Comparison of ENCODE assay signal across 24 cellular contexts in the genomic region with DNA sequence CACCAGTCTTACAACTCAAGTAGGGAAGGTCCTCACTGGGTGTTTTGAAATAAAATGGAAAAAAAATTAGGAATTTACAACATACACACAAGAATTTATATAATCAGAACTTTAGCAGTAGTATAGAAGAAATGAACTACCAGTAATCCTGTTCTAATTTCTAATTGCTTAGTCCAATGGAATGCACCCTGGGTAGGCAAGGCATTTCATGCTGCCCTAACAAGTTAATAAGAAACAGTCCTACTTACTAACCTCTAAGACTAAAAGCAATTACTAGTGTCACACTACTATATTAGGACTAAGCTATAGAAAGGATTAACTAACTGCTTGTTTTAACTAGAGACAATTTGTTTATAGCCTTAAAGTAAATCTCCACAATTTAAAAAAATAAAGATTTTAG.
"Had no signal": no experiment of that assay in that cellular context is flagged by ENCODE, and none has a peak within 500 bp of the region (broad histone marks: within the 10 kb centered on the region; RNA-seq: fewer than 3 reads in every experiment).

No MANE protein-coding gene starts in this region.

- H3K4me3 ChIP-seq: colonic mucosa, dorsolateral prefrontal cortex, gastrocnemius medialis, hepatocyte, left ventricle myocardium inferior, lung, neural progenitor cell, spleen, testis, transverse colon had no signal

- H3K9ac ChIP-seq: neural progenitor cell had no signal

- H3K27me3 ChIP-seq: colonic mucosa, dorsolateral prefrontal cortex, gastrocnemius medialis, hepatocyte, neural progenitor cell, spleen, testis, transverse colon had no signal

- H3K36me3 ChIP-seq: colonic mucosa, neural progenitor cell had no signal

- ATAC-seq: activated CD8-positive, alpha-beta T cell treated with anti-CD3 and anti-CD28 coated beads, Interleukin-2, amount 10 ng/mL, durations not matched to agents 7 days and 5 days; activated naive CD4-positive, alpha-beta T cell treated with anti-CD3 and anti-CD28 coated beads, Interleukin-2, amount 50 U/mL, for 72 hours; activated T-cell treated with anti-CD3 and anti-CD28 coated beads, Interleukin-2, amount 50 U/mL, for 72 hours; esophagus mucosa; gastrocnemius medialis; natural killer cell; right cardiac atrium; stimulated activated naive CD8-positive, alpha-beta T cell treated with anti-CD3 and anti-CD28 coated beads, Interleukin-15, Interleukin-2, amounts not matched to agents 100 U/mL and 50 U/mL, for 24 hours had no signal

- DNase-seq: activated B cell treated with CpG ODN at 0.5 μM for 24 hours; activated CD8-positive, alpha-beta T cell treated with anti-CD3 and anti-CD28 coated beads, Interleukin-2, amount 10 ng/mL, durations not matched to agents 7 days and 5 days; activated naive CD4-positive, alpha-beta T cell; activated T-cell treated with anti-CD3 and anti-CD28 coated beads for 4 hours; activated T-cell treated with anti-CD3 and anti-CD28 coated beads, Interleukin-2, amount 50 U/mL, for 72 hours; anterior cingulate cortex; colonic mucosa; dorsolateral prefrontal cortex; effector memory CD4-positive, alpha-beta T cell; gastrocnemius medialis; left ventricle myocardium inferior; mesendoderm; natural killer cell; right cardiac atrium; spleen; stimulated activated naive CD8-positive, alpha-beta T cell treated with anti-CD3 and anti-CD28 coated beads, Interleukin-15, Interleukin-2, amounts not matched to agents 100 U/mL and 50 U/mL, for 24 hours; T-helper 1 cell; testis; transverse colon had no signal

- H3K27ac ChIP-seq: colonic mucosa, dorsolateral prefrontal cortex, gastrocnemius medialis, hepatocyte, left ventricle myocardium inferior, neural progenitor cell, testis, transverse colon had no signal

- H3K4me1 ChIP-seq: colonic mucosa, neural progenitor cell, testis had no signal

- H3K9me3 ChIP-seq: colonic mucosa, gastrocnemius medialis, left ventricle myocardium inferior, spleen, testis, transverse colon had no signal
